ENCODE assay signal across 1 cellular context in genomic region chr6:26021350-26022165, GRCh38.
TF ChIP-seq lines count a peak whose summit lies in the region.

No MANE protein-coding gene starts in this region.

TF ChIP-seq in K562, 482 proteins besides CTCF, POLR2A, EP300 and RAD21 (continued from another document and continues in another):
- TF ChIP-seq MGA (IDR thresholded peaks at IDR 0.05) = peak; percentile 74
- peak; percentile 69; the same call in 1 of the 2 replicates for TF ChIP-seq THRAP3 (IDR thresholded peaks at IDR 0.05; ENCODE audit: borderline replicate concordance)
- TF ChIP-seq ZBED1 (IDR thresholded peaks at IDR 0.05) = no peak
- TF ChIP-seq CLOCK (CRISPR knock-in tag; IDR thresholded peaks at IDR 0.05; ENCODE audit: borderline replicate concordance) = no peak
- no peak for TF ChIP-seq SMARCB1 (IDR thresholded peaks at IDR 0.05; ENCODE audit: insufficient read length, low read depth)
- TF ChIP-seq FOXP1 (CRISPR knock-in tag; IDR thresholded peaks at IDR 0.05) = peak; percentile 56; the same call in 1 of the 2 replicates
- no peak for TF ChIP-seq ZNF561 (CRISPR knock-in tag; conservative IDR thresholded peaks at IDR 0.05)
- TF ChIP-seq XRCC5 (IDR thresholded peaks at IDR 0.05; ENCODE audit: low read depth, low read length) = 0 out of 2 replicates have a peak, but pooled peaks have one; percentile 59
- TF ChIP-seq KDM1A (IDR thresholded peaks at IDR 0.05) = no peak
- no peak for TF ChIP-seq GTF3C2 (IDR thresholded peaks at IDR 0.05; ENCODE audit: borderline replicate concordance, extremely low read depth, insufficient read length)
- TF ChIP-seq E2F4 (CRISPR knock-in tag; IDR thresholded peaks at IDR 0.05; ENCODE audit: low read depth) = peak; percentile 78; the same call in 1 of the 2 replicates
- TF ChIP-seq ZNF408 (CRISPR knock-in tag; IDR thresholded peaks at IDR 0.05; ENCODE audit: low read depth) = no peak
- 0 out of 2 replicates have a peak, but pooled peaks have one; percentile 47 for TF ChIP-seq NR4A1 (CRISPR knock-in tag; IDR thresholded peaks at IDR 0.05)
- TF ChIP-seq NR4A1 (tag; IDR thresholded peaks at IDR 0.05) = no peak; the same call in 1 of the 2 replicates
- TF ChIP-seq TSHZ1 (CRISPR knock-in tag; IDR thresholded peaks at IDR 0.05) = no peak
- TF ChIP-seq MEF2A (IDR thresholded peaks at IDR 0.05; ENCODE audit: control insufficient read depth, low read depth, low read length) = peak; percentile 14; the same call in 1 of the 2 replicates
- no peak for TF ChIP-seq DNMT1 (IDR thresholded peaks at IDR 0.05)
- peak; percentile 59 for TF ChIP-seq SAP30 (IDR thresholded peaks at IDR 0.05; ENCODE audit: borderline replicate concordance, insufficient read depth, low read depth, low read length, poor library complexity, severe bottlenecking)
- peak; percentile 88; the same call in 1 of the 2 replicates for TF ChIP-seq MED1 (CRISPR knock-in tag; IDR thresholded peaks at IDR 0.05; ENCODE audit: borderline replicate concordance)
- no peak for TF ChIP-seq BRD9 (IDR thresholded peaks at IDR 0.05; ENCODE audit: low read depth, partially characterized antibody)
- no peak for TF ChIP-seq NFE2 (IDR thresholded peaks at IDR 0.05; ENCODE audit: low read depth)
- TF ChIP-seq SRSF3 (IDR thresholded peaks at IDR 0.05; ENCODE audit: insufficient read depth, low read length) = no peak
- TF ChIP-seq HDAC2 (IDR thresholded peaks at IDR 0.05) = 0 out of 2 replicates have a peak, but pooled peaks have one; percentile 48
- no peak for TF ChIP-seq ARID2 (IDR thresholded peaks at IDR 0.05)
- TF ChIP-seq MTA3 (IDR thresholded peaks at IDR 0.05; ENCODE audit: borderline replicate concordance) = peak; percentile 81
- no peak for TF ChIP-seq ELF4 (CRISPR knock-in tag; IDR thresholded peaks at IDR 0.05)
- peak; percentile 65; the same call in 1 of the 2 replicates for TF ChIP-seq TAF7 (tag; IDR thresholded peaks at IDR 0.05)
